ENCODE assay signal across 12 cellular contexts in the genomic region with DNA sequence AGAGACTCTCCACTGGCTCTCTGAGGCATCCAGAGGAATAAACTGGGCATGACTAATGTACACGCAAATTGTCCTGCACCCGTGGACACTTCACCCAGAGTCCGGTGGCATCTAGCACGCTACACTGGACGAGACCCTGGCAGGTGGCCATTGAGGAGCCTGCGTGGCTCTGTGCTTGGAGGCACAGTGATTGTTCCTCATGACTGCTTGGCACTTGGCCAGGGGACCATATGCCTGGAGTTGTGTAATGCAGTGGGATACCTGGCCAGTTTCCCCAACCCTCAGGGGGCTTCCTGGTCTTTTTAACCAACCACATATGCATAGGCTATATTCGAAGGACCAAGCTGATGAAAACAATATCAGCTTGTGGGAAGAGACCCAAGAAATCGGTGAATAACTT.
A peak's percentile ranks its signal among the peaks of the same experiment; 100 is the strongest.
DNase-seq lines count a peak whose midpoint lies in the region; ATAC-seq and TF ChIP-seq lines count a peak whose summit lies in the region.
"Had no signal": no experiment of that assay in that cellular context is flagged by ENCODE, and none has a peak within 500 bp of the region (broad histone marks: within the 10 kb centered on the region; RNA-seq: fewer than 3 reads in every experiment).

No MANE protein-coding gene starts in this region.

- no peak overlapping the region for H3K4me3 Mint-ChIP-seq in H9
- H3K4me3 Mint-ChIP-seq: nephron; stimulated activated naive CD8-positive, alpha-beta T cell treated with anti-CD3 and anti-CD28 coated beads, Interleukin-15, Interleukin-2, amounts not matched to agents 100 ng/mL and 50 ng/mL, for 24 hours had no signal

- no peak overlapping the region for H2BK20ac ChIP-seq in H9 (ENCODE audit: low read depth, low read length, poor library complexity, severe bottlenecking)

- no peaks in the 10 kb centered on the region for H3K79me2 ChIP-seq in H9 (ENCODE audit: insufficient read depth, low read length)

- no peak overlapping the region for H3K18ac ChIP-seq in H9 (ENCODE audit: insufficient read length, low read depth, low read length)

- H3K56ac ChIP-seq in H9 (ENCODE audit: insufficient read length, low read depth, low read length): no peak overlapping the region

- H4K8ac ChIP-seq in H9 (replicated peaks; ENCODE audit: insufficient read length, low read depth, low read length): no peak overlapping the region

- H3K9me3 Mint-ChIP-seq in H9: no peaks in the 10 kb centered on the region
- H3K9me3 Mint-ChIP-seq: nephron; stimulated activated naive CD8-positive, alpha-beta T cell treated with anti-CD3 and anti-CD28 coated beads, Interleukin-15, Interleukin-2, amounts not matched to agents 100 ng/mL and 50 ng/mL, for 24 hours had no signal

- peaks cover 29 to 51% of the 10 kb centered on the region in 2 experiments for H3K4me1 Mint-ChIP-seq in H9

- WGBS in H9 (ENCODE audit: extremely low coverage, insufficient read length, low lambda C conversion rate): no CpG with 5 or more reads among the region's 8 CpGs
- whole genome bisulfite sequencing in heart left ventricle, 4 donors: 36 to 50% (median 43%) methylated on average over 8 of the region's 8 CpGs

- H3K14ac ChIP-seq in H9 (ENCODE audit: insufficient read depth, low read length): no peak overlapping the region

- no peak overlapping the region for H2BK120ac ChIP-seq in H9 (ENCODE audit: low read depth, low read length, poor library complexity, severe bottlenecking)

- H2AFZ ChIP-seq in H9 (ENCODE audit: low read length): no peak overlapping the region

- no peak overlapping the region for H4K91ac ChIP-seq in H9 (ENCODE audit: insufficient read length, low read depth, low read length)

- ATAC-seq in heart left ventricle: peak in 3 of 4 donors; percentile 71 to 79 (median 78)
- ATAC-seq in GM18519 (IDR thresholded peaks at IDR 0.05; ENCODE audit: low FRiP score, unreplicated experiment): no peak

- no peaks in the 10 kb centered on the region for H3K4me1 ChIP-seq in A673 (ENCODE audit: insufficient read depth, low read length, poor library complexity, severe bottlenecking)
- no peaks in the 10 kb centered on the region for H3K4me1 ChIP-seq in H9 (ENCODE audit: insufficient read depth, low read length)
- peaks cover 0 to 8% (median 0%) of the 10 kb centered on the region in 12 donors for H3K4me1 ChIP-seq in heart left ventricle

- no peak for TF ChIP-seq POLR2A in heart left ventricle (IDR thresholded peaks at IDR 0.05)

- peak overlapping the region in 2 of 3 experiments; percentile 87; a peak in 4 of 7 replicates for H3K27ac Mint-ChIP-seq in H9
- H3K27ac Mint-ChIP-seq: nephron; stimulated activated naive CD8-positive, alpha-beta T cell treated with anti-CD3 and anti-CD28 coated beads, Interleukin-15, Interleukin-2, amounts not matched to agents 100 ng/mL and 50 ng/mL, for 24 hours had no signal

- H3K9me3 ChIP-seq in A673 (ENCODE audit: low read depth, low read length, poor library complexity, severe bottlenecking): no peaks in the 10 kb centered on the region
- no peaks in the 10 kb centered on the region for H3K9me3 ChIP-seq in H9 (ENCODE audit: control insufficient read depth, low read depth, low read length)
- H3K9me3 ChIP-seq in heart left ventricle: no peaks in the 10 kb centered on the region

- CTCF ChIA-PET in A673 (lab: Charles Lee): no interaction called here

- H3K4me2 ChIP-seq in H9 (ENCODE audit: insufficient read depth, insufficient read length, low read length): no peak overlapping the region

- no peak overlapping the region for H3T11ph ChIP-seq in H9 (ENCODE audit: low read length)

- H3K79me1 ChIP-seq in H9 (ENCODE audit: insufficient read depth, low read depth, low read length, poor library complexity, severe bottlenecking): no peaks in the 10 kb centered on the region

- H4K5ac ChIP-seq in H9 (ENCODE audit: insufficient read length, low read depth, low read length): no peak overlapping the region

- H3K27ac ChIP-seq in A673 (ENCODE audit: low read depth, low read length, poor library complexity, severe bottlenecking) (no peak overlapping the region), H9 (ENCODE audit: insufficient read length, low read depth, low read length) (no peak overlapping the region), heart left ventricle (peak overlapping the region in 1 of 12 donors; percentile 50)
- H3K27ac ChIP-seq: VCaP had no signal

- H3K27me3 ChIP-seq in A673 (replicated peaks; ENCODE audit: insufficient read depth, low read depth, low read length, poor library complexity) (no peaks in the 10 kb centered on the region), H9 (ENCODE audit: insufficient read depth, low read length) (no peaks in the 10 kb centered on the region), heart left ventricle (no peaks in the 10 kb centered on the region)

- H3K36me3 ChIP-seq in A673 (ENCODE audit: insufficient read depth, low read length, poor library complexity, severe bottlenecking): no peaks in the 10 kb centered on the region
- H3K36me3 ChIP-seq in heart left ventricle: no peaks in the 10 kb centered on the region

- H3K4ac ChIP-seq in H9 (ENCODE audit: low read depth, low read length): no peak overlapping the region

- no peaks in the 10 kb centered on the region for H4K20me1 ChIP-seq in H9 (ENCODE audit: control insufficient read depth, insufficient read depth, insufficient read length)

- H3K4me3 ChIP-seq in A673 (ENCODE audit: low read depth, low read length, poor library complexity, severe bottlenecking) (no peak overlapping the region), heart left ventricle (no peak overlapping the region)

- DNase-seq in A673 (ENCODE audit: low spot score): peak; percentile 33
- DNase-seq in H9: no peak
- DNase-seq in RPMI8226: peak; percentile 12
- DNase-seq in heart left ventricle: peak; percentile 59 to 81 (median 73)
- no peak for DNase-seq in T-helper 1 cell
- DNase-seq in SIG-M5 treated with dmso at 0.1 percent for 504 hours (lab: John Stamatoyannopoulos, UW; ENCODE audit: unreplicated experiment): no peak
- no peak for DNase-seq in occipital lobe (lab: John Stamatoyannopoulos, UW)
- DNase-seq: activated gamma-delta T cell had no signal

- H2BK15ac ChIP-seq in H9 (ENCODE audit: low read depth, low read length): no peak overlapping the region

- POLR2A ChIA-PET in A673 (lab: Charles Lee; ENCODE audit: low non-redundant PET): no interaction called here

- BruUV-seq in A673 (replicated peaks; lab: Mats Ljungman, UMichigan): no TSS peak

- TF ChIP-seq CTCF in A673 (conservative IDR thresholded peaks at IDR 0.05; ENCODE audit: low read depth, low read length) (no peak), H9 (conservative IDR thresholded peaks at IDR 0.05) (no peak), heart left ventricle (IDR thresholded peaks at IDR 0.05) (no peak)

- H2AK5ac ChIP-seq in H9 (ENCODE audit: insufficient read length, low read length): no peak overlapping the region

- H2BK12ac ChIP-seq in H9 (ENCODE audit: insufficient read length, low read depth, low read length): no peak overlapping the region

- H2BK5ac ChIP-seq in H9 (ENCODE audit: insufficient read length, low read length): no peak overlapping the region

- no peak overlapping the region for H3K23ac ChIP-seq in H9 (ENCODE audit: insufficient read length, low read depth, low read length)

- no peak overlapping the region for H3K9ac ChIP-seq in H9 (ENCODE audit: extremely low read depth, insufficient read length, low read length)

- no peaks in the 10 kb centered on the region for H3K27me3 Mint-ChIP-seq in H9 (ENCODE audit: low read depth)
- H3K27me3 Mint-ChIP-seq: stimulated activated naive CD8-positive, alpha-beta T cell treated with anti-CD3 and anti-CD28 coated beads, Interleukin-15, Interleukin-2, amounts not matched to agents 100 ng/mL and 50 ng/mL, for 24 hours had no signal

- H3K36me3 Mint-ChIP-seq in H9 (ENCODE audit: insufficient read depth in 1 of 3, low read depth in 3 of 3): no peaks in the 10 kb centered on the region; a peak in 1 of 7 replicates

- intact Hi-C loops in A673 (cut with micrococcal nuclease; ENCODE audit: unreplicated experiment): no loop called here
- intact Hi-C loops in heart left ventricle (cut with DNase I): no loop called here

- H3K23me2 ChIP-seq in H9 (ENCODE audit: insufficient read length, low read depth, low read length, poor library complexity, severe bottlenecking): no peaks in the 10 kb centered on the region

Comparison
In these comparisons a context has a peak if more than half of its experiments do, and no peak if none do; other contexts are left out.
1. DNase-seq: peak in A673 (single experiment), RPMI8226 (single experiment) and heart left ventricle (5 of 5); none in H9 (single experiment), T-helper 1 cell (0 of 5), SIG-M5 treated with dmso at 0.1 percent for 504 hours (single experiment) and occipital lobe (single experiment).